Comparison of ENCODE assay signal across 1 cellular context in the genomic region with DNA sequence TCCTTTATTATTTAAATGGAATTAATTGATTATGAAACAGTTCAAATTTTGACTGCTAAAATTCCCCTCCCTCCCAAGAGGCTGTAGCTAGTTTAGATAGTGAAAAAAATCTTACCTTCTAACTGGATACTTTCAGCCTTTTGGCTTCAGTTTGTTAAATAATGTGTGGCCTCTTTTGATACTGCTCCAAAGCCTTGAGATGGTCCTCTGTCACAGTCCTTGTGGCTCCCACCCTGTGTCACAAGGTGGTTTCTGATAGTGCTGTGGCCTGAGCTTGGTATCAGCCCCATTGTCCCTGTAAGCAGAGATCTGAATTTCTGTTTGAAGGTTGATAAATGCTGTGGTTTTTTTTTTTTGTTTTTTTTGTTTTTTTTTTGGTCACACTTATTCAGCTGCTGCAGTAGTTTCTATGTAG.
TF ChIP-seq lines count a peak whose summit lies in the region.

No MANE protein-coding gene starts in this region.

TF ChIP-seq in GM12878, 131 proteins besides CTCF, POLR2A, EP300 and RAD21 (continued from another document and continues in another):
- TF ChIP-seq, protein P1, sequence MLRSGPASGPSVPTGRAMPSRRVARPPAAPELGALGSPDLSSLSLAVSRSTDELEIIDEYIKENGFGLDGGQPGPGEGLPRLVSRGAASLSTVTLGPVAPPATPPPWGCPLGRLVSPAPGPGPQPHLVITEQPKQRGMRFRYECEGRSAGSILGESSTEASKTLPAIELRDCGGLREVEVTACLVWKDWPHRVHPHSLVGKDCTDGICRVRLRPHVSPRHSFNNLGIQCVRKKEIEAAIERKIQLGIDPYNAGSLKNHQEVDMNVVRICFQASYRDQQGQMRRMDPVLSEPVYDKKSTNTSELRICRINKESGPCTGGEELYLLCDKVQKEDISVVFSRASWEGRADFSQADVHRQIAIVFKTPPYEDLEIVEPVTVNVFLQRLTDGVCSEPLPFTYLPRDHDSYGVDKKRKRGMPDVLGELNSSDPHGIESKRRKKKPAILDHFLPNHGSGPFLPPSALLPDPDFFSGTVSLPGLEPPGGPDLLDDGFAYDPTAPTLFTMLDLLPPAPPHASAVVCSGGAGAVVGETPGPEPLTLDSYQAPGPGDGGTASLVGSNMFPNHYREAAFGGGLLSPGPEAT (IDR thresholded peaks at IDR 0.05; ENCODE audit: low read depth): peak; percentile 54; the same call in 1 of the 2 replicates
- TF ChIP-seq IKZF2 (IDR thresholded peaks at IDR 0.05) (peak; percentile 21 to 46; a peak in 2 of 4 replicates), POLR2AphosphoS5 (IDR thresholded peaks at IDR 0.05; ENCODE audit: low read length) (0 out of 2 replicates have a peak, but pooled peaks have one; percentile 20), HCFC1 (IDR thresholded peaks at IDR 0.05; ENCODE audit: low read length) (no peak), CREB1 (IDR thresholded peaks at IDR 0.05; ENCODE audit: low read depth) (no peak), MEF2B (IDR thresholded peaks at IDR 0.05; ENCODE audit: partially characterized antibody, poor library complexity, severe bottlenecking) (no peak), CHD2 (IDR thresholded peaks at IDR 0.05; ENCODE audit: borderline replicate concordance, low read depth, low read length) (0 out of 2 replicates have a peak, but pooled peaks have one; percentile 37), SP1 (IDR thresholded peaks at IDR 0.05; ENCODE audit: low read depth, low read length) (no peak), SPI1 (IDR thresholded peaks at IDR 0.05; ENCODE audit: borderline replicate concordance, insufficient read depth, low read depth, low read length) (no peak), FOS (IDR thresholded peaks at IDR 0.05; ENCODE audit: borderline replicate concordance, extremely low read depth, insufficient read length) (no peak), JUNB (IDR thresholded peaks at IDR 0.05) (no peak), YBX1 (IDR thresholded peaks at IDR 0.05) (no peak), BCL11A (IDR thresholded peaks at IDR 0.05; ENCODE audit: low read depth, low read length) (no peak), KLF5 (IDR thresholded peaks at IDR 0.05; ENCODE audit: partially characterized antibody) (no peak), MXI1 (IDR thresholded peaks at IDR 0.05; ENCODE audit: low read depth, low read length) (peak; percentile 26; the same call in 1 of the 2 replicates), RBBP5 (conservative IDR thresholded peaks at IDR 0.05) (no peak), RAD51 (IDR thresholded peaks at IDR 0.05) (no peak), PML (IDR thresholded peaks at IDR 0.05; ENCODE audit: low read length) (no peak), BACH1 (IDR thresholded peaks at IDR 0.05; ENCODE audit: borderline replicate concordance) (no peak), BHLHE40 (IDR thresholded peaks at IDR 0.05; ENCODE audit: borderline replicate concordance in 1 of 2, low read depth in 2 of 2, low read length in 1 of 2) (peak in 1 of 2 experiments; percentile 10; a peak in 2 of 4 replicates)
- TF ChIP-seq, protein P2, sequence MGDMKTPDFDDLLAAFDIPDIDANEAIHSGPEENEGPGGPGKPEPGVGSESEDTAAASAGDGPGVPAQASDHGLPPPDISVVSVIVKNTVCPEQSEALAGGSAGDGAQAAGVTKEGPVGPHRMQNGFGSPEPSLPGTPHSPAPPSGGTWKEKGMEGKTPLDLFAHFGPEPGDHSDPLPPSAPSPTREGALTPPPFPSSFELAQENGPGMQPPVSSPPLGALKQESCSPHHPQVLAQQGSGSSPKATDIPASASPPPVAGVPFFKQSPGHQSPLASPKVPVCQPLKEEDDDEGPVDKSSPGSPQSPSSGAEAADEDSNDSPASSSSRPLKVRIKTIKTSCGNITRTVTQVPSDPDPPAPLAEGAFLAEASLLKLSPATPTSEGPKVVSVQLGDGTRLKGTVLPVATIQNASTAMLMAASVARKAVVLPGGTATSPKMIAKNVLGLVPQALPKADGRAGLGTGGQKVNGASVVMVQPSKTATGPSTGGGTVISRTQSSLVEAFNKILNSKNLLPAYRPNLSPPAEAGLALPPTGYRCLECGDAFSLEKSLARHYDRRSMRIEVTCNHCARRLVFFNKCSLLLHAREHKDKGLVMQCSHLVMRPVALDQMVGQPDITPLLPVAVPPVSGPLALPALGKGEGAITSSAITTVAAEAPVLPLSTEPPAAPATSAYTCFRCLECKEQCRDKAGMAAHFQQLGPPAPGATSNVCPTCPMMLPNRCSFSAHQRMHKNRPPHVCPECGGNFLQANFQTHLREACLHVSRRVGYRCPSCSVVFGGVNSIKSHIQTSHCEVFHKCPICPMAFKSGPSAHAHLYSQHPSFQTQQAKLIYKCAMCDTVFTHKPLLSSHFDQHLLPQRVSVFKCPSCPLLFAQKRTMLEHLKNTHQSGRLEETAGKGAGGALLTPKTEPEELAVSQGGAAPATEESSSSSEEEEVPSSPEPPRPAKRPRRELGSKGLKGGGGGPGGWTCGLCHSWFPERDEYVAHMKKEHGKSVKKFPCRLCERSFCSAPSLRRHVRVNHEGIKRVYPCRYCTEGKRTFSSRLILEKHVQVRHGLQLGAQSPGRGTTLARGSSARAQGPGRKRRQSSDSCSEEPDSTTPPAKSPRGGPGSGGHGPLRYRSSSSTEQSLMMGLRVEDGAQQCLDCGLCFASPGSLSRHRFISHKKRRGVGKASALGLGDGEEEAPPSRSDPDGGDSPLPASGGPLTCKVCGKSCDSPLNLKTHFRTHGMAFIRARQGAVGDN (IDR thresholded peaks at IDR 0.05): 0 out of 2 replicates have a peak, but pooled peaks have one; percentile 27
- TF ChIP-seq, protein P3, sequence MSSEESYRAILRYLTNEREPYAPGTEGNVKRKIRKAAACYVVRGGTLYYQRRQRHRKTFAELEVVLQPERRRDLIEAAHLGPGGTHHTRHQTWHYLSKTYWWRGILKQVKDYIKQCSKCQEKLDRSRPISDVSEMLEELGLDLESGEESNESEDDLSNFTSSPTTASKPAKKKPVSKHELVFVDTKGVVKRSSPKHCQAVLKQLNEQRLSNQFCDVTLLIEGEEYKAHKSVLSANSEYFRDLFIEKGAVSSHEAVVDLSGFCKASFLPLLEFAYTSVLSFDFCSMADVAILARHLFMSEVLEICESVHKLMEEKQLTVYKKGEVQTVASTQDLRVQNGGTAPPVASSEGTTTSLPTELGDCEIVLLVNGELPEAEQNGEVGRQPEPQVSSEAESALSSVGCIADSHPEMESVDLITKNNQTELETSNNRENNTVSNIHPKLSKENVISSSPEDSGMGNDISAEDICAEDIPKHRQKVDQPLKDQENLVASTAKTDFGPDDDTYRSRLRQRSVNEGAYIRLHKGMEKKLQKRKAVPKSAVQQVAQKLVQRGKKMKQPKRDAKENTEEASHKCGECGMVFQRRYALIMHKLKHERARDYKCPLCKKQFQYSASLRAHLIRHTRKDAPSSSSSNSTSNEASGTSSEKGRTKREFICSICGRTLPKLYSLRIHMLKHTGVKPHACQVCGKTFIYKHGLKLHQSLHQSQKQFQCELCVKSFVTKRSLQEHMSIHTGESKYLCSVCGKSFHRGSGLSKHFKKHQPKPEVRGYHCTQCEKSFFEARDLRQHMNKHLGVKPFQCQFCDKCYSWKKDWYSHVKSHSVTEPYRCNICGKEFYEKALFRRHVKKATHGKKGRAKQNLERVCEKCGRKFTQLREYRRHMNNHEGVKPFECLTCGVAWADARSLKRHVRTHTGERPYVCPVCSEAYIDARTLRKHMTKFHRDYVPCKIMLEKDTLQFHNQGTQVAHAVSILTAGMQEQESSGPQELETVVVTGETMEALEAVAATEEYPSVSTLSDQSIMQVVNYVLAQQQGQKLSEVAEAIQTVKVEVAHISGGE (CRISPR knock-in tag; IDR thresholded peaks at IDR 0.05): no peak
- TF ChIP-seq, protein P4, sequence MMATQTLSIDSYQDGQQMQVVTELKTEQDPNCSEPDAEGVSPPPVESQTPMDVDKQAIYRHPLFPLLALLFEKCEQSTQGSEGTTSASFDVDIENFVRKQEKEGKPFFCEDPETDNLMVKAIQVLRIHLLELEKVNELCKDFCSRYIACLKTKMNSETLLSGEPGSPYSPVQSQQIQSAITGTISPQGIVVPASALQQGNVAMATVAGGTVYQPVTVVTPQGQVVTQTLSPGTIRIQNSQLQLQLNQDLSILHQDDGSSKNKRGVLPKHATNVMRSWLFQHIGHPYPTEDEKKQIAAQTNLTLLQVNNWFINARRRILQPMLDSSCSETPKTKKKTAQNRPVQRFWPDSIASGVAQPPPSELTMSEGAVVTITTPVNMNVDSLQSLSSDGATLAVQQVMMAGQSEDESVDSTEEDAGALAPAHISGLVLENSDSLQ (IDR thresholded peaks at IDR 0.05): no peak
- TF ChIP-seq, protein P5, sequence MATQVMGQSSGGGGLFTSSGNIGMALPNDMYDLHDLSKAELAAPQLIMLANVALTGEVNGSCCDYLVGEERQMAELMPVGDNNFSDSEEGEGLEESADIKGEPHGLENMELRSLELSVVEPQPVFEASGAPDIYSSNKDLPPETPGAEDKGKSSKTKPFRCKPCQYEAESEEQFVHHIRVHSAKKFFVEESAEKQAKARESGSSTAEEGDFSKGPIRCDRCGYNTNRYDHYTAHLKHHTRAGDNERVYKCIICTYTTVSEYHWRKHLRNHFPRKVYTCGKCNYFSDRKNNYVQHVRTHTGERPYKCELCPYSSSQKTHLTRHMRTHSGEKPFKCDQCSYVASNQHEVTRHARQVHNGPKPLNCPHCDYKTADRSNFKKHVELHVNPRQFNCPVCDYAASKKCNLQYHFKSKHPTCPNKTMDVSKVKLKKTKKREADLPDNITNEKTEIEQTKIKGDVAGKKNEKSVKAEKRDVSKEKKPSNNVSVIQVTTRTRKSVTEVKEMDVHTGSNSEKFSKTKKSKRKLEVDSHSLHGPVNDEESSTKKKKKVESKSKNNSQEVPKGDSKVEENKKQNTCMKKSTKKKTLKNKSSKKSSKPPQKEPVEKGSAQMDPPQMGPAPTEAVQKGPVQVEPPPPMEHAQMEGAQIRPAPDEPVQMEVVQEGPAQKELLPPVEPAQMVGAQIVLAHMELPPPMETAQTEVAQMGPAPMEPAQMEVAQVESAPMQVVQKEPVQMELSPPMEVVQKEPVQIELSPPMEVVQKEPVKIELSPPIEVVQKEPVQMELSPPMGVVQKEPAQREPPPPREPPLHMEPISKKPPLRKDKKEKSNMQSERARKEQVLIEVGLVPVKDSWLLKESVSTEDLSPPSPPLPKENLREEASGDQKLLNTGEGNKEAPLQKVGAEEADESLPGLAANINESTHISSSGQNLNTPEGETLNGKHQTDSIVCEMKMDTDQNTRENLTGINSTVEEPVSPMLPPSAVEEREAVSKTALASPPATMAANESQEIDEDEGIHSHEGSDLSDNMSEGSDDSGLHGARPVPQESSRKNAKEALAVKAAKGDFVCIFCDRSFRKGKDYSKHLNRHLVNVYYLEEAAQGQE (IDR thresholded peaks at IDR 0.05; ENCODE audit: low read depth, low read length): no peak
- TF ChIP-seq, protein P6, sequence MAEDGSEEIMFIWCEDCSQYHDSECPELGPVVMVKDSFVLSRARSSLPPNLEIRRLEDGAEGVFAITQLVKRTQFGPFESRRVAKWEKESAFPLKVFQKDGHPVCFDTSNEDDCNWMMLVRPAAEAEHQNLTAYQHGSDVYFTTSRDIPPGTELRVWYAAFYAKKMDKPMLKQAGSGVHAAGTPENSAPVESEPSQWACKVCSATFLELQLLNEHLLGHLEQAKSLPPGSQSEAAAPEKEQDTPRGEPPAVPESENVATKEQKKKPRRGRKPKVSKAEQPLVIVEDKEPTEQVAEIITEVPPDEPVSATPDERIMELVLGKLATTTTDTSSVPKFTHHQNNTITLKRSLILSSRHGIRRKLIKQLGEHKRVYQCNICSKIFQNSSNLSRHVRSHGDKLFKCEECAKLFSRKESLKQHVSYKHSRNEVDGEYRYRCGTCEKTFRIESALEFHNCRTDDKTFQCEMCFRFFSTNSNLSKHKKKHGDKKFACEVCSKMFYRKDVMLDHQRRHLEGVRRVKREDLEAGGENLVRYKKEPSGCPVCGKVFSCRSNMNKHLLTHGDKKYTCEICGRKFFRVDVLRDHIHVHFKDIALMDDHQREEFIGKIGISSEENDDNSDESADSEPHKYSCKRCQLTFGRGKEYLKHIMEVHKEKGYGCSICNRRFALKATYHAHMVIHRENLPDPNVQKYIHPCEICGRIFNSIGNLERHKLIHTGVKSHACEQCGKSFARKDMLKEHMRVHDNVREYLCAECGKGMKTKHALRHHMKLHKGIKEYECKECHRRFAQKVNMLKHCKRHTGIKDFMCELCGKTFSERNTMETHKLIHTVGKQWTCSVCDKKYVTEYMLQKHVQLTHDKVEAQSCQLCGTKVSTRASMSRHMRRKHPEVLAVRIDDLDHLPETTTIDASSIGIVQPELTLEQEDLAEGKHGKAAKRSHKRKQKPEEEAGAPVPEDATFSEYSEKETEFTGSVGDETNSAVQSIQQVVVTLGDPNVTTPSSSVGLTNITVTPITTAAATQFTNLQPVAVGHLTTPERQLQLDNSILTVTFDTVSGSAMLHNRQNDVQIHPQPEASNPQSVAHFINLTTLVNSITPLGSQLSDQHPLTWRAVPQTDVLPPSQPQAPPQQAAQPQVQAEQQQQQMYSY (CRISPR knock-in tag; IDR thresholded peaks at IDR 0.05): no peak
- TF ChIP-seq, protein P7, sequence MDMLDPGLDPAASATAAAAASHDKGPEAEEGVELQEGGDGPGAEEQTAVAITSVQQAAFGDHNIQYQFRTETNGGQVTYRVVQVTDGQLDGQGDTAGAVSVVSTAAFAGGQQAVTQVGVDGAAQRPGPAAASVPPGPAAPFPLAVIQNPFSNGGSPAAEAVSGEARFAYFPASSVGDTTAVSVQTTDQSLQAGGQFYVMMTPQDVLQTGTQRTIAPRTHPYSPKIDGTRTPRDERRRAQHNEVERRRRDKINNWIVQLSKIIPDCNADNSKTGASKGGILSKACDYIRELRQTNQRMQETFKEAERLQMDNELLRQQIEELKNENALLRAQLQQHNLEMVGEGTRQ (IDR thresholded peaks at IDR 0.05; ENCODE audit: borderline replicate concordance, low read depth, low read length): no peak
- TF ChIP-seq, protein P8, sequence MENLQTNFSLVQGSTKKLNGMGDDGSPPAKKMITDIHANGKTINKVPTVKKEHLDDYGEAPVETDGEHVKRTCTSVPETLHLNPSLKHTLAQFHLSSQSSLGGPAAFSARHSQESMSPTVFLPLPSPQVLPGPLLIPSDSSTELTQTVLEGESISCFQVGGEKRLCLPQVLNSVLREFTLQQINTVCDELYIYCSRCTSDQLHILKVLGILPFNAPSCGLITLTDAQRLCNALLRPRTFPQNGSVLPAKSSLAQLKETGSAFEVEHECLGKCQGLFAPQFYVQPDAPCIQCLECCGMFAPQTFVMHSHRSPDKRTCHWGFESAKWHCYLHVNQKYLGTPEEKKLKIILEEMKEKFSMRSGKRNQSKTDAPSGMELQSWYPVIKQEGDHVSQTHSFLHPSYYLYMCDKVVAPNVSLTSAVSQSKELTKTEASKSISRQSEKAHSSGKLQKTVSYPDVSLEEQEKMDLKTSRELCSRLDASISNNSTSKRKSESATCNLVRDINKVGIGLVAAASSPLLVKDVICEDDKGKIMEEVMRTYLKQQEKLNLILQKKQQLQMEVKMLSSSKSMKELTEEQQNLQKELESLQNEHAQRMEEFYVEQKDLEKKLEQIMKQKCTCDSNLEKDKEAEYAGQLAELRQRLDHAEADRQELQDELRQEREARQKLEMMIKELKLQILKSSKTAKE (IDR thresholded peaks at IDR 0.05; ENCODE audit: low read depth, poor library complexity, severe bottlenecking): peak; percentile 15
- TF ChIP-seq, protein P9, sequence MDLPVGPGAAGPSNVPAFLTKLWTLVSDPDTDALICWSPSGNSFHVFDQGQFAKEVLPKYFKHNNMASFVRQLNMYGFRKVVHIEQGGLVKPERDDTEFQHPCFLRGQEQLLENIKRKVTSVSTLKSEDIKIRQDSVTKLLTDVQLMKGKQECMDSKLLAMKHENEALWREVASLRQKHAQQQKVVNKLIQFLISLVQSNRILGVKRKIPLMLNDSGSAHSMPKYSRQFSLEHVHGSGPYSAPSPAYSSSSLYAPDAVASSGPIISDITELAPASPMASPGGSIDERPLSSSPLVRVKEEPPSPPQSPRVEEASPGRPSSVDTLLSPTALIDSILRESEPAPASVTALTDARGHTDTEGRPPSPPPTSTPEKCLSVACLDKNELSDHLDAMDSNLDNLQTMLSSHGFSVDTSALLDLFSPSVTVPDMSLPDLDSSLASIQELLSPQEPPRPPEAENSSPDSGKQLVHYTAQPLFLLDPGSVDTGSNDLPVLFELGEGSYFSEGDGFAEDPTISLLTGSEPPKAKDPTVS (IDR thresholded peaks at IDR 0.05; ENCODE audit: low read depth, low read length): no peak
